Comparison of ENCODE assay signal across 11 cellular contexts in genomic region chr10:114374141-114374791, GRCh38. TPM values are rescaled to one million over a fixed set of nuclear protein-coding genes. Genes with fewer than 3 reads are reported as not detected.
DNase-seq lines count a peak whose midpoint lies in the region; ATAC-seq and TF ChIP-seq lines count a peak whose summit lies in the region.
"Had no signal": no experiment of that assay in that cellular context is flagged by ENCODE, and none has a peak within 500 bp of the region (broad histone marks: within the 10 kb centered on the region; RNA-seq: fewer than 3 reads in every experiment).

No MANE protein-coding gene starts in this region.

- WGBS in sigmoid colon, 2 donors: 74 to 83% methylated on average over 13 of the region's 13 CpGs

- peaks cover 0 to 3% of the 10 kb centered on the region in 2 donors for H3K4me1 Mint-ChIP-seq in stimulated activated naive B cell treated with anti-CD40 and anti-IgM and Interleukin-4, amounts not matched to agents 10 μg/mL and 1 μg/mL and 100 μg/mL, for 72 hours

- ATAC-seq in stimulated activated naive B cell treated with anti-CD40 and anti-IgM and Interleukin-4, amounts not matched to agents 10 μg/mL and 1 μg/mL and 100 μg/mL, for 72 hours (replicated peaks): no peak
- ATAC-seq: naive thymus-derived CD8-positive, alpha-beta T cell had no signal

- intact Hi-C loops in sigmoid colon (cut with DNase I): no loop called here

- peak overlapping the region in 1 of 4 donors; percentile 7 for H3K4me3 ChIP-seq in sigmoid colon
- H3K4me3 ChIP-seq: BLaER1 treated with 17β-estradiol and CSF1 and Interleukin-3, amounts not matched to agents 10 nM and 100 nM had no signal

- DNase-seq in LHCN-M2 (ENCODE audit: low read depth) (peak; percentile 71), dedifferentiated amniotic fluid mesenchymal stem cell (ENCODE audit: extremely low spot score) (peak; percentile 63), left kidney (ENCODE audit: low read depth, low spot score) (peak; percentile 59), sigmoid colon (peak; percentile 91), COLO668 (lab: John Stamatoyannopoulos, UW; ENCODE audit: unreplicated experiment) (no peak), NCI-H748 treated with DMSO at 0.1 percent for 48 hours (lab: John Stamatoyannopoulos, UW) (no peak)
- DNase-seq in stimulated activated CD4-positive, alpha-beta T cell treated with anti-CD3 and anti-CD28 coated beads, Interleukin-15, amount 100 ng/mL, for 24 hours: no peak
- DNase-seq in stimulated activated naive B cell treated with anti-CD40 and anti-IgM and Interleukin-4, amounts not matched to agents 10 μg/mL and 1 μg/mL and 100 μg/mL, for 72 hours: no peak
- DNase-seq: activated T-cell treated with anti-CD3 and anti-CD28 coated beads, Interleukin-2, amount 50 U/mL, for 1 hour; naive thymus-derived CD8-positive, alpha-beta T cell had no signal

- no peaks in the 10 kb centered on the region for H3K27me3 ChIP-seq in sigmoid colon
- H3K27me3 ChIP-seq: BLaER1 treated with 17β-estradiol and CSF1 and Interleukin-3, amounts not matched to agents 10 nM and 100 nM had no signal

- no peak for TF ChIP-seq CTCF in sigmoid colon (IDR thresholded peaks at IDR 0.05)

- no peak for TF ChIP-seq EP300 in sigmoid colon (IDR thresholded peaks at IDR 0.05)

- no peak for TF ChIP-seq POLR2A in sigmoid colon (IDR thresholded peaks at IDR 0.05)

- no peak overlapping the region for H3K4me3 Mint-ChIP-seq in stimulated activated naive B cell treated with anti-CD40 and anti-IgM and Interleukin-4, amounts not matched to agents 10 μg/mL and 1 μg/mL and 100 μg/mL, for 72 hours
- H3K4me3 Mint-ChIP-seq: naive thymus-derived CD8-positive, alpha-beta T cell had no signal

- H3K36me3 Mint-ChIP-seq in stimulated activated naive B cell treated with anti-CD40 and anti-IgM and Interleukin-4, amounts not matched to agents 10 μg/mL and 1 μg/mL and 100 μg/mL, for 72 hours: no peaks in the 10 kb centered on the region
- H3K36me3 Mint-ChIP-seq: naive thymus-derived CD8-positive, alpha-beta T cell had no signal

- peaks cover 17 to 25% of the 10 kb centered on the region in 2 donors for H3K27me3 Mint-ChIP-seq in stimulated activated naive B cell treated with anti-CD40 and anti-IgM and Interleukin-4, amounts not matched to agents 10 μg/mL and 1 μg/mL and 100 μg/mL, for 72 hours

- no peaks in the 10 kb centered on the region for H3K9me3 Mint-ChIP-seq in stimulated activated naive B cell treated with anti-CD40 and anti-IgM and Interleukin-4, amounts not matched to agents 10 μg/mL and 1 μg/mL and 100 μg/mL, for 72 hours
- H3K9me3 Mint-ChIP-seq: naive thymus-derived CD8-positive, alpha-beta T cell had no signal

- peaks cover 0 to 24% (median 23%) of the 10 kb centered on the region in 4 donors for H3K4me1 ChIP-seq in sigmoid colon

- H3K27ac ChIP-seq in sigmoid colon: peak overlapping the region; percentile 58 to 79 (median 72)
- H3K27ac ChIP-seq: BLaER1 treated with 17β-estradiol and CSF1 and Interleukin-3, amounts not matched to agents 10 nM and 100 nM had no signal

- H3K27ac Mint-ChIP-seq in stimulated activated naive B cell treated with anti-CD40 and anti-IgM and Interleukin-4, amounts not matched to agents 10 μg/mL and 1 μg/mL and 100 μg/mL, for 72 hours: no peak overlapping the region
- H3K27ac Mint-ChIP-seq: naive thymus-derived CD8-positive, alpha-beta T cell had no signal

- H3K9me3 ChIP-seq in sigmoid colon: no peaks in the 10 kb centered on the region
- H3K9me3 ChIP-seq: BLaER1 treated with 17β-estradiol and CSF1 and Interleukin-3, amounts not matched to agents 10 nM and 100 nM had no signal

- H3K36me3 ChIP-seq in sigmoid colon: no peaks in the 10 kb centered on the region
- H3K36me3 ChIP-seq: BLaER1 treated with 17β-estradiol and CSF1 and Interleukin-3, amounts not matched to agents 10 nM and 100 nM had no signal

RNA-seq across cellular contexts. Expression of gene AFAP1L2, which starts 30.0 kb away (rescaled TPM):
- total RNA-seq in LHCN-M2 (2014; rRNA removed): under 0.01 TPM in 1 of 2 replicates, not detected in the other
- 0.09 TPM for polyA plus RNA-seq in LHCN-M2 (2012)
- total RNA-seq in sigmoid colon: 10 to 100 TPM in 3 of 4 donors, 1 to 10 TPM in 1; 7.6 to 26.0 (median 19.1) TPM
- 1 to 10 TPM; 2.5 to 7.9 (median 4.8) TPM for polyA plus RNA-seq in sigmoid colon

Comparison
In these comparisons a context has a peak if more than half of its experiments do, and no peak if none do; other contexts are left out.
1. DNase-seq: peak in LHCN-M2 (single experiment), dedifferentiated amniotic fluid mesenchymal stem cell (single experiment), left kidney (single experiment) and sigmoid colon (single experiment); none in COLO668 (single experiment), stimulated activated CD4-positive, alpha-beta T cell treated with anti-CD3 and anti-CD28 coated beads, Interleukin-15, amount 100 ng/mL, for 24 hours (single experiment), NCI-H748 treated with DMSO at 0.1 percent for 48 hours (single experiment) and stimulated activated naive B cell treated with anti-CD40 and anti-IgM and Interleukin-4, amounts not matched to agents 10 μg/mL and 1 μg/mL and 100 μg/mL, for 72 hours (single experiment).